In genomic region chr19:19865750-19866598, GRCh38 we compare ENCODE assay signal across 8 cellular contexts. TPM values are rescaled to one million over a fixed set of nuclear protein-coding genes. Genes with fewer than 3 reads are reported as not detected.
DNase-seq lines count a peak whose midpoint lies in the region; ATAC-seq, FAIRE-seq and TF ChIP-seq lines count a peak whose summit lies in the region.

Gene ZNF253, plus strand, starts transcription at chr19:19865882. Its CDS starts 115 bp downstream, at chr19:19865997.

- FAIRE-seq in D721Med (lab: Jason Lieb, UNC), result no peak

- peak within 1 kb of the TSS; percentile 81 to 96 for H3K4me3 ChIP-seq in esophagus (ENCODE audit: low read depth in 1 of 2, low read length in 2 of 2)
- H3K4me3 ChIP-seq in mucosa of rectum (ENCODE audit: low read length in 2 of 2), result peak within 1 kb of the TSS; percentile 97 to 98

- 0 to 1% methylated on average over 42 to 43 of the region's 43 CpGs for WGBS in esophagus, 2 donors

- H3K4me1 ChIP-seq in esophagus (ENCODE audit: control insufficient read depth in 2 of 2, insufficient read depth in 2 of 2, low read length in 1 of 2) (no peaks in the 10 kb centered on the region), mucosa of rectum (ENCODE audit: control insufficient read depth in 2 of 2, insufficient read depth in 2 of 2, low read length in 2 of 2) (peaks cover 0 to 3% of the 10 kb centered on the region in 2 donors)

- H3K36me3 ChIP-seq in esophagus (ENCODE audit: control insufficient read depth in 2 of 2, insufficient read depth in 2 of 2, low read length in 1 of 2) (no peaks in the 10 kb centered on the region), mucosa of rectum (ENCODE audit: control insufficient read depth in 2 of 2, insufficient read depth in 2 of 2, low read length in 2 of 2) (no peaks in the 10 kb centered on the region)

- peak; percentile 97 for ATAC-seq in GM21515 (IDR thresholded peaks at IDR 0.05; ENCODE audit: unreplicated experiment)

- TF ChIP-seq CTCF in D721Med (IDR thresholded peaks at IDR 0.05; ENCODE audit: insufficient read depth, missing control alignments), result no peak

- DNase-seq in D721Med (ENCODE audit: insufficient read length, low spot score), result peak; percentile 61
- DNase-seq in HuH-7.5 (ENCODE audit: low spot score), result peak; percentile 94
- DNase-seq in OCI-M2 (lab: John Stamatoyannopoulos, UW; ENCODE audit: unreplicated experiment), result peak; percentile 80
- peak; percentile 92 for DNase-seq in activated T-cell treated with anti-CD3 and anti-CD28 coated beads, Interleukin-2, amount 50 U/mL, for 1 hour
- DNase-seq in stimulated activated CD8-positive, alpha-beta memory T cell treated with anti-CD3 and anti-CD28 coated beads, Interleukin-4, amount 100 ng/mL, for 4 hours (ENCODE audit: low read depth in 2 of 2, low spot score in 1 of 2), result peak; percentile 89 to 90

- peaks cover 0 to 2% of the 10 kb centered on the region in 2 donors for H3K9me3 ChIP-seq in esophagus (ENCODE audit: control insufficient read depth in 2 of 2, insufficient read depth in 1 of 2, low read depth in 1 of 2, low read length in 1 of 2)
- peaks cover 1 to 4% of the 10 kb centered on the region in 2 donors for H3K9me3 ChIP-seq in mucosa of rectum (ENCODE audit: control insufficient read depth in 2 of 2, low read length in 2 of 2)

- H3K27me3 ChIP-seq in esophagus (ENCODE audit: control insufficient read depth in 1 of 2, insufficient read depth in 2 of 2, low read length in 2 of 2) (no peaks in the 10 kb centered on the region), mucosa of rectum (ENCODE audit: control insufficient read depth in 2 of 2, insufficient read depth in 2 of 2, low read length in 2 of 2) (no peaks in the 10 kb centered on the region)

- H3K9ac ChIP-seq in mucosa of rectum (ENCODE audit: low read depth in 1 of 2, low read length in 2 of 2), result peak within 1 kb of the TSS; percentile 81 to 99

- H3K27ac ChIP-seq in esophagus (ENCODE audit: low read depth in 2 of 2, low read length in 1 of 2), result peak within 1 kb of the TSS; percentile 96 to 98
- H3K27ac ChIP-seq in mucosa of rectum (ENCODE audit: low read depth in 2 of 2, low read length in 2 of 2), result peak within 1 kb of the TSS; percentile 96 to 98

RNA-seq across cellular contexts. Expression of gene ZNF253, which starts in this region (rescaled TPM):
- polyA plus RNA-seq in esophagus, result 1 to 10 TPM; 1.5 to 1.8 TPM

Comparison
In these comparisons a context has a peak if more than half of its experiments do, and no peak if none do; other contexts are left out.
1. Peak in every context shown above with its lines: DNase-seq, ATAC-seq, H3K4me3 ChIP-seq and H3K27ac ChIP-seq.